Comparison of ENCODE assay signal across 23 cellular contexts in genomic region chr7:5631752-5632151, GRCh38. TPM values are rescaled to one million over a fixed set of nuclear protein-coding genes. Genes with fewer than 3 reads are reported as not detected.
A peak's percentile ranks its signal among the peaks of the same experiment; 100 is the strongest.
DNase-seq lines count a peak whose midpoint lies in the region; ATAC-seq and TF ChIP-seq lines count a peak whose summit lies in the region.
"Had no signal": no experiment of that assay in that cellular context is flagged by ENCODE, and none has a peak within 500 bp of the region (broad histone marks: within the 10 kb centered on the region; RNA-seq: fewer than 3 reads in every experiment).

No MANE protein-coding gene starts in this region.

- DNase-seq in natural killer cell, result no peak
- DNase-seq in natural killer cell treated with Interleukin-12 subunit alpha and Interleukin-12 subunit beta and Interleukin-15 and Interleukin-18, amount 100 ng/mL, for 72 hours (ENCODE audit: low spot score), result no peak
- peak in 2 of 61 donors; percentile 13 to 18 for DNase-seq in caudate nucleus (lab: John Stamatoyannopoulos, UW)
- DNase-seq in naive thymus-derived CD4-positive, alpha-beta T cell, result no peak
- no peak for DNase-seq in mucosa of gallbladder (ENCODE audit: low spot score)
- DNase-seq in activated CD4-positive, alpha-beta T cell treated with anti-CD3 and anti-CD28 coated beads, Interleukin-2, amount 50 U/mL, for 4 hours, result no peak
- no peak for DNase-seq in SIG-M5 (lab: John Stamatoyannopoulos, UW)
- DNase-seq: activated B cell treated with CpG ODN at 0.5 μM for 24 hours; activated CD8-positive, alpha-beta memory T cell treated with anti-CD3 and anti-CD28 coated beads for 24 hours; activated T-cell treated with anti-CD3 and anti-CD28 coated beads, Interleukin-2, amount 50 U/mL, for 72 hours; brain microvascular endothelial cell; EL; H7; kidney; NCI-H1105 treated with DMSO at 0.1 percent for 48 hours; NCI-H2081 treated with DMSO at 0.1 percent for 48 hours; NCI-H446 treated with DMSO at 0.1 percent for 48 hours; stimulated activated CD4-positive, alpha-beta T cell treated with anti-CD3 and anti-CD28 coated beads, Interleukin-1b, Interleukin-23, amount 100 ng/mL, for 48 hours; T-helper 9 cell had no signal

- no peak for TF ChIP-seq CTCF in natural killer cell (IDR thresholded peaks at IDR 0.05)

- peak overlapping the region; percentile 57 for H3K4me3 Mint-ChIP-seq in natural killer cell
- no peak overlapping the region for H3K4me3 Mint-ChIP-seq in natural killer cell treated with Interleukin-12 subunit alpha and Interleukin-12 subunit beta and Interleukin-15 and Interleukin-18, amount 100 ng/mL, for 72 hours
- no peak overlapping the region for H3K4me3 Mint-ChIP-seq in naive thymus-derived CD4-positive, alpha-beta T cell
- H3K4me3 Mint-ChIP-seq: activated B cell treated with CpG ODN at 0.5 μM for 24 hours; stimulated activated memory B cell treated with anti-CD40 and anti-IgM and Interleukin-4, amounts not matched to agents 10 μg/mL and 1 μg/mL and 100 μg/mL, for 72 hours had no signal

- intact Hi-C loops in natural killer cell (cut with micrococcal nuclease), result loop anchor here (5.0 kb wide), 1 partner anchor 36 kb away; no protein-coding TSS in a partner anchor
- intact Hi-C loops in naive thymus-derived CD4-positive, alpha-beta T cell (cut with micrococcal nuclease), result loop anchor here in 1 of 2 donors (5.0 kb wide), 1 partner anchor 36 kb away; no protein-coding TSS in a partner anchor

- POLR2A ChIA-PET in naive thymus-derived CD4-positive, alpha-beta T cell (lab: Charles Lee), result interaction anchor here (0.6 to 1.0 kb wide), 2 partner anchors 18 to 71 kb away, joined by 3 read pairs; no protein-coding TSS in a partner anchor

- H3K36me3 Mint-ChIP-seq in natural killer cell, result no peaks in the 10 kb centered on the region
- H3K36me3 Mint-ChIP-seq in natural killer cell treated with Interleukin-12 subunit alpha and Interleukin-12 subunit beta and Interleukin-15 and Interleukin-18, amount 100 ng/mL, for 72 hours, result no peaks in the 10 kb centered on the region
- H3K36me3 Mint-ChIP-seq in naive thymus-derived CD4-positive, alpha-beta T cell, result peaks cover 4 to 30% (median 8%) of the 10 kb centered on the region in 5 donors

- no peaks in the 10 kb centered on the region for H3K9me3 ChIP-seq in naive thymus-derived CD4-positive, alpha-beta T cell (ENCODE audit: control insufficient read depth in 2 of 3, low read length in 3 of 3)

- peak overlapping the region; percentile 24 for H3K27ac ChIP-seq in caudate nucleus (ENCODE audit: low read depth, low read length)
- H3K27ac ChIP-seq in naive thymus-derived CD4-positive, alpha-beta T cell (ENCODE audit: low read depth, low read length), result peak overlapping the region; percentile 19
- H3K27ac ChIP-seq: brain microvascular endothelial cell, hepatocyte had no signal

- H3K4me1 ChIP-seq in naive thymus-derived CD4-positive, alpha-beta T cell (ENCODE audit: control insufficient read depth in 2 of 2, insufficient read depth in 2 of 2, low read length in 2 of 2), result peaks cover 20 to 23% of the 10 kb centered on the region in 2 donors

- no peaks in the 10 kb centered on the region for H3K27me3 Mint-ChIP-seq in natural killer cell (ENCODE audit: low read depth in 2 of 2)
- no peaks in the 10 kb centered on the region for H3K27me3 Mint-ChIP-seq in natural killer cell treated with Interleukin-12 subunit alpha and Interleukin-12 subunit beta and Interleukin-15 and Interleukin-18, amount 100 ng/mL, for 72 hours
- no peaks in the 10 kb centered on the region for H3K27me3 Mint-ChIP-seq in naive thymus-derived CD4-positive, alpha-beta T cell
- H3K27me3 Mint-ChIP-seq: activated B cell treated with CpG ODN at 0.5 μM for 24 hours; stimulated activated memory B cell treated with anti-CD40 and anti-IgM and Interleukin-4, amounts not matched to agents 10 μg/mL and 1 μg/mL and 100 μg/mL, for 72 hours had no signal

- peaks cover 2 to 49% (median 7%) of the 10 kb centered on the region in 3 experiments for H3K36me3 ChIP-seq in naive thymus-derived CD4-positive, alpha-beta T cell (ENCODE audit: control insufficient read depth in 2 of 3, insufficient read depth in 3 of 3, low read length in 3 of 3)

- H3K27me3 ChIP-seq in naive thymus-derived CD4-positive, alpha-beta T cell (ENCODE audit: control insufficient read depth in 2 of 2, insufficient read depth in 2 of 2, low read length in 2 of 2), result no peaks in the 10 kb centered on the region
- H3K27me3 ChIP-seq: brain microvascular endothelial cell, hepatocyte had no signal

- peak overlapping the region; percentile 26 to 51 for H3K27ac Mint-ChIP-seq in natural killer cell
- H3K27ac Mint-ChIP-seq in natural killer cell treated with Interleukin-12 subunit alpha and Interleukin-12 subunit beta and Interleukin-15 and Interleukin-18, amount 100 ng/mL, for 72 hours, result peak overlapping the region in 1 of 2 donors; percentile 47
- peak overlapping the region in 6 of 9 donors; percentile 55 to 91 (median 62) for H3K27ac Mint-ChIP-seq in naive thymus-derived CD4-positive, alpha-beta T cell
- H3K27ac Mint-ChIP-seq: activated B cell treated with CpG ODN at 0.5 μM for 24 hours; activated T-cell treated with anti-CD3 and anti-CD28 coated beads, Interleukin-2, amount 50 U/mL, for 72 hours; stimulated activated memory B cell treated with anti-CD40 and anti-IgM and Interleukin-4, amounts not matched to agents 10 μg/mL and 1 μg/mL and 100 μg/mL, for 72 hours had no signal

- ATAC-seq in natural killer cell (no peak), GM21381 (IDR thresholded peaks at IDR 0.05; ENCODE audit: unreplicated experiment) (no peak)
- ATAC-seq in natural killer cell treated with Interleukin-12 subunit alpha and Interleukin-12 subunit beta and Interleukin-15 and Interleukin-18, amount 100 ng/mL, for 72 hours, result no peak
- no peak for ATAC-seq in naive thymus-derived CD4-positive, alpha-beta T cell
- ATAC-seq: activated T-cell treated with anti-CD3 and anti-CD28 coated beads, Interleukin-2, amount 50 U/mL, for 72 hours; HepG2; stimulated activated memory B cell treated with anti-CD40 and anti-IgM and Interleukin-4, amounts not matched to agents 10 μg/mL and 1 μg/mL and 100 μg/mL, for 72 hours had no signal

- H3K4me3 ChIP-seq in naive thymus-derived CD4-positive, alpha-beta T cell (ENCODE audit: low read length), result no peak overlapping the region
- H3K4me3 ChIP-seq: hepatocyte had no signal

- CTCF ChIA-PET in naive thymus-derived CD4-positive, alpha-beta T cell (lab: Charles Lee), result no interaction called here

- no peaks in the 10 kb centered on the region for H3K9me3 Mint-ChIP-seq in natural killer cell
- no peaks in the 10 kb centered on the region for H3K9me3 Mint-ChIP-seq in natural killer cell treated with Interleukin-12 subunit alpha and Interleukin-12 subunit beta and Interleukin-15 and Interleukin-18, amount 100 ng/mL, for 72 hours
- peaks cover 0 to 2% (median 0%) of the 10 kb centered on the region in 11 donors for H3K9me3 Mint-ChIP-seq in naive thymus-derived CD4-positive, alpha-beta T cell
- H3K9me3 Mint-ChIP-seq: activated B cell treated with CpG ODN at 0.5 μM for 24 hours; activated T-cell treated with anti-CD3 and anti-CD28 coated beads, Interleukin-2, amount 50 U/mL, for 72 hours; stimulated activated memory B cell treated with anti-CD40 and anti-IgM and Interleukin-4, amounts not matched to agents 10 μg/mL and 1 μg/mL and 100 μg/mL, for 72 hours had no signal

- H3K4me1 Mint-ChIP-seq in natural killer cell, result peaks cover 31 to 39% of the 10 kb centered on the region in 2 donors
- peaks cover 26 to 28% of the 10 kb centered on the region in 2 donors for H3K4me1 Mint-ChIP-seq in natural killer cell treated with Interleukin-12 subunit alpha and Interleukin-12 subunit beta and Interleukin-15 and Interleukin-18, amount 100 ng/mL, for 72 hours (ENCODE audit: low read depth in 2 of 2)
- peaks cover 29 to 61% (median 56%) of the 10 kb centered on the region in 7 donors for H3K4me1 Mint-ChIP-seq in naive thymus-derived CD4-positive, alpha-beta T cell

RNA-seq across cellular contexts. Expression of gene FSCN1, which starts 39.1 kb away (rescaled TPM):
- total RNA-seq in natural killer cell (1 to 10 TPM; 3.7 to 6.4 (median 4.8) TPM), mucosa of gallbladder (38.6 TPM)
- 10 to 100 TPM; 15.6 to 32.1 TPM for total RNA-seq in natural killer cell treated with Interleukin-12 subunit alpha and Interleukin-12 subunit beta and Interleukin-15 and Interleukin-18, amount 100 ng/mL, for 72 hours
- total RNA-seq in naive thymus-derived CD4-positive, alpha-beta T cell, result 10 to 100 TPM in 1 of 5 experiments, 1 to 10 TPM in 4; 1.1 to 22.6 (median 6.2) TPM
- under 1 TPM in 1 of 2 donors, not detected in 1; 0.09 TPM for polyA plus RNA-seq in naive thymus-derived CD4-positive, alpha-beta T cell
